ENCODE assay signal across 15 cellular contexts in genomic region chr2:38380397-38381130, GRCh38. TPM values are rescaled to one million over a fixed set of nuclear protein-coding genes. Genes with fewer than 3 reads are reported as not detected.
DNase-seq lines count a peak whose midpoint lies in the region; ATAC-seq, FAIRE-seq and TF ChIP-seq lines count a peak whose summit lies in the region.
"Had no signal": no experiment of that assay in that cellular context is flagged by ENCODE, and none has a peak within 500 bp of the region (broad histone marks: within the 10 kb centered on the region; RNA-seq: fewer than 3 reads in every experiment).

No MANE protein-coding gene starts in this region.

- H2AFZ ChIP-seq in HepG2 (ENCODE audit: low read length) (peak overlapping the region; percentile 85), OCI-LY1 (ENCODE audit: low read length) (no peak overlapping the region)

- CTCF ChIA-PET in HepG2 (lab: Yijun Ruan, JAX; ENCODE audit: low intra/inter-chr PET ratio, low total read pairs) (no interaction called here), Calu3 (lab: Charles Lee) (no interaction called here)

- peaks cover 26% of the 10 kb centered on the region for H3K4me1 Mint-ChIP-seq in central memory CD8-positive, alpha-beta T cell
- H3K4me1 Mint-ChIP-seq in Calu3 (ENCODE audit: low read depth, unreplicated experiment), result peaks cover 8% of the 10 kb centered on the region

- in situ Hi-C loops in HepG2 (cut with HindIII; ENCODE audit: extremely low pct_ligation_motif_present, low pct_unique_long_range_greater_than_20kb), result no loop called here

- H3K27ac ChIP-seq in HepG2 (ENCODE audit: extremely low read length, insufficient read depth, low read length) (peak overlapping the region; percentile 65), right lobe of liver (no peak overlapping the region), OCI-LY1 (ENCODE audit: low read depth, low read length, poor library complexity, severe bottlenecking) (peak overlapping the region; percentile 47), thymus (ENCODE audit: low read depth) (peak overlapping the region; percentile 98)
- H3K27ac ChIP-seq: cardiac muscle cell, prostate gland, WERI-Rb-1 had no signal

- no peaks in the 10 kb centered on the region for H3K36me3 ChIP-seq in HepG2 (replicated peaks in 1 of 2; ENCODE audit: control insufficient read depth in 1 of 2, insufficient read depth in 2 of 2, low read length in 2 of 2)
- no peaks in the 10 kb centered on the region for H3K36me3 ChIP-seq in right lobe of liver
- H3K36me3 ChIP-seq in OCI-LY1 (ENCODE audit: insufficient read depth, low read length), result no peaks in the 10 kb centered on the region
- H3K36me3 ChIP-seq in thymus (ENCODE audit: control insufficient read depth, insufficient read depth), result no peaks in the 10 kb centered on the region
- H3K36me3 ChIP-seq: cardiac muscle cell, esophagus squamous epithelium, prostate gland had no signal

- H3K4me3 ChIP-seq in HepG2 (replicated peaks in 1 of 3; ENCODE audit: insufficient read depth in 1 of 3, low read depth in 2 of 3, low read length in 3 of 3), result peak overlapping the region; percentile 25 to 49 (median 49)
- H3K4me3 ChIP-seq in right lobe of liver, result no peak overlapping the region
- H3K4me3 ChIP-seq in OCI-LY1 (ENCODE audit: low read depth, low read length, poor library complexity, severe bottlenecking), result no peak overlapping the region
- H3K4me3 ChIP-seq in thymus (ENCODE audit: low read length), result peak overlapping the region; percentile 40
- H3K4me3 ChIP-seq: cardiac muscle cell, esophagus squamous epithelium, prostate gland had no signal

- H3K4me1 ChIP-seq in HepG2 (ENCODE audit: insufficient read depth, low read length) (peaks cover 55% of the 10 kb centered on the region), right lobe of liver (peaks cover 0 to 3% (median 2%) of the 10 kb centered on the region in 4 donors), OCI-LY1 (ENCODE audit: insufficient read depth, low read length, severe bottlenecking) (peaks cover 23% of the 10 kb centered on the region), thymus (ENCODE audit: control insufficient read depth, insufficient read depth, low read length) (peaks cover 33% of the 10 kb centered on the region)

- ATAC-seq in HepG2 (peak; percentile 17), right lobe of liver (no peak), HG03139 (IDR thresholded peaks at IDR 0.05; ENCODE audit: unreplicated experiment) (no peak), GM18870 (IDR thresholded peaks at IDR 0.05; ENCODE audit: unreplicated experiment) (no peak)
- no peak for ATAC-seq in central memory CD8-positive, alpha-beta T cell (replicated peaks; ENCODE audit: extremely low read depth, poor library complexity, severe bottlenecking)
- ATAC-seq: stimulated activated memory B cell treated with anti-CD40 and anti-IgM and Interleukin-4, amounts not matched to agents 10 μg/mL and 1 μg/mL and 100 μg/mL, for 72 hours had no signal

- TF ChIP-seq POLR2A in HepG2 (IDR thresholded peaks at IDR 0.05; ENCODE audit: insufficient read depth in 1 of 2, low read depth in 2 of 2, low read length in 2 of 2) (no peak), right lobe of liver (IDR thresholded peaks at IDR 0.05) (no peak)

- H4K20me1 ChIP-seq in HepG2 (ENCODE audit: insufficient read depth, low read length), result peaks cover 10% of the 10 kb centered on the region
- no peaks in the 10 kb centered on the region for H4K20me1 ChIP-seq in OCI-LY1 (ENCODE audit: insufficient read depth, low read length)

- H3K27me3 Mint-ChIP-seq in central memory CD8-positive, alpha-beta T cell, result no peaks in the 10 kb centered on the region
- H3K27me3 Mint-ChIP-seq in Calu3 (ENCODE audit: unreplicated experiment), result no peaks in the 10 kb centered on the region
- H3K27me3 Mint-ChIP-seq: stimulated activated memory B cell treated with anti-CD40 and anti-IgM and Interleukin-4, amounts not matched to agents 10 μg/mL and 1 μg/mL and 100 μg/mL, for 72 hours had no signal

- DNase-seq in HepG2 (ENCODE audit: low spot score) (peak; percentile 42), right lobe of liver (no peak), Calu3 (no peak)
- no peak for DNase-seq in central memory CD8-positive, alpha-beta T cell (ENCODE audit: low spot score in 2 of 2)
- DNase-seq: esophagus squamous epithelium, NCI-H2107, WERI-Rb-1 had no signal

- H3K9me3 Mint-ChIP-seq in central memory CD8-positive, alpha-beta T cell, result no peaks in the 10 kb centered on the region
- H3K9me3 Mint-ChIP-seq in Calu3 (ENCODE audit: low read depth, unreplicated experiment), result no peaks in the 10 kb centered on the region
- H3K9me3 Mint-ChIP-seq: stimulated activated memory B cell treated with anti-CD40 and anti-IgM and Interleukin-4, amounts not matched to agents 10 μg/mL and 1 μg/mL and 100 μg/mL, for 72 hours had no signal

- TF ChIP-seq EP300 in HepG2 (IDR thresholded peaks at IDR 0.05; ENCODE audit: low read depth in 2 of 2, low read length in 2 of 2) (0 out of 4 replicates have a peak, but pooled peaks of 1 of the 2 experiments have one; percentile 4), HepG2 (CRISPR knock-in tag; IDR thresholded peaks at IDR 0.05; ENCODE audit: borderline replicate concordance) (no peak)

- H3K9ac ChIP-seq in HepG2 (ENCODE audit: insufficient read depth, low read depth, low read length) (peak overlapping the region; percentile 46), OCI-LY1 (ENCODE audit: low read length) (no peak overlapping the region)

- TF ChIP-seq RAD21 in HepG2 (CRISPR knock-in tag; IDR thresholded peaks at IDR 0.05), result no peak

- intact Hi-C loops in HepG2 (cut with micrococcal nuclease; ENCODE audit: unreplicated experiment), result no loop called here
- intact Hi-C loops in right lobe of liver (cut with DNase I), result no loop called here
- intact Hi-C loops in Calu3 (cut with micrococcal nuclease; ENCODE audit: unreplicated experiment), result no loop called here

- peak overlapping the region; percentile 89 for H3K4me2 ChIP-seq in HepG2 (ENCODE audit: low read depth, low read length)
- H3K4me2 ChIP-seq in OCI-LY1 (ENCODE audit: low read length), result peak overlapping the region; percentile 27

- peaks cover 11% of the 10 kb centered on the region for H3K36me3 Mint-ChIP-seq in central memory CD8-positive, alpha-beta T cell (ENCODE audit: insufficient read depth)
- peaks cover 25% of the 10 kb centered on the region for H3K36me3 Mint-ChIP-seq in Calu3 (ENCODE audit: insufficient read depth, unreplicated experiment)
- H3K36me3 Mint-ChIP-seq: stimulated activated memory B cell treated with anti-CD40 and anti-IgM and Interleukin-4, amounts not matched to agents 10 μg/mL and 1 μg/mL and 100 μg/mL, for 72 hours had no signal

- under 1% methylated on average over 10 of the region's 10 CpGs for WGBS in HepG2 (ENCODE audit: low lambda C conversion rate)
- WGBS in right lobe of liver (ENCODE audit: insufficient coverage, low coverage, low lambda C conversion rate, missing lambda C conversion rate), result 13% methylated on average over 10 of the region's 10 CpGs
- WGBS in thymus, result 27% methylated on average over 10 of the region's 10 CpGs

- H3F3A ChIP-seq in OCI-LY1 (ENCODE audit: insufficient read depth, low read length), result no peaks in the 10 kb centered on the region

- POLR2A ChIA-PET in HepG2 (lab: Yijun Ruan, JAX), result interaction anchor here (0.8 to 2.0 kb wide), 2 partner anchors 27 to 28 kb away, joined by 4 to 6 read pairs; no protein-coding TSS in a partner anchor

- peak overlapping the region; percentile 27 for H3K27ac Mint-ChIP-seq in central memory CD8-positive, alpha-beta T cell (ENCODE audit: low read depth)
- no peak overlapping the region for H3K27ac Mint-ChIP-seq in Calu3 (ENCODE audit: unreplicated experiment)
- H3K27ac Mint-ChIP-seq: stimulated activated memory B cell treated with anti-CD40 and anti-IgM and Interleukin-4, amounts not matched to agents 10 μg/mL and 1 μg/mL and 100 μg/mL, for 72 hours had no signal

- H3K79me2 ChIP-seq in HepG2 (ENCODE audit: insufficient read depth, low read length) (peaks cover 11% of the 10 kb centered on the region), OCI-LY1 (ENCODE audit: insufficient read depth, low read length) (peaks cover 10% of the 10 kb centered on the region)

- peak; percentile 8 for FAIRE-seq in HepG2 (lab: Jason Lieb, UNC)
- FAIRE-seq: G401.6 had no signal

- H3K9me2 ChIP-seq in OCI-LY1 (ENCODE audit: low read depth, low read length), result no peaks in the 10 kb centered on the region

- no TSS peak for BruUV-seq in HepG2 (replicated peaks; lab: Mats Ljungman, UMichigan)
- BruUV-seq in Calu3 (replicated peaks; lab: Mats Ljungman, UMichigan), result no TSS peak

- peak overlapping the region; percentile 29 for H3K4me3 Mint-ChIP-seq in central memory CD8-positive, alpha-beta T cell
- H3K4me3 Mint-ChIP-seq in Calu3 (ENCODE audit: low read depth, unreplicated experiment), result no peak overlapping the region
- H3K4me3 Mint-ChIP-seq: stimulated activated memory B cell treated with anti-CD40 and anti-IgM and Interleukin-4, amounts not matched to agents 10 μg/mL and 1 μg/mL and 100 μg/mL, for 72 hours had no signal

- no peaks in the 10 kb centered on the region; a peak in 1 of 5 replicates for H3K27me3 ChIP-seq in HepG2 (ENCODE audit: control insufficient read depth in 1 of 2, insufficient read depth in 2 of 2, low read length in 2 of 2)
- no peaks in the 10 kb centered on the region for H3K27me3 ChIP-seq in right lobe of liver
- H3K27me3 ChIP-seq in OCI-LY1 (ENCODE audit: insufficient read depth, low read length), result no peaks in the 10 kb centered on the region
- H3K27me3 ChIP-seq in thymus (ENCODE audit: control insufficient read depth, insufficient read depth), result no peaks in the 10 kb centered on the region
- H3K27me3 ChIP-seq: cardiac muscle cell, esophagus squamous epithelium had no signal

- TF ChIP-seq CTCF in HepG2 (CRISPR knock-in tag; IDR thresholded peaks at IDR 0.05), result no peak
- no peak for TF ChIP-seq CTCF in right lobe of liver (IDR thresholded peaks at IDR 0.05)
- no peak for TF ChIP-seq CTCF in OCI-LY1 (IDR thresholded peaks at IDR 0.05; ENCODE audit: low read length)
- no peak for TF ChIP-seq CTCF in Calu3 (IDR thresholded peaks at IDR 0.05; ENCODE audit: unreplicated experiment)

- H3K9me3 ChIP-seq in HepG2 (ENCODE audit: low read length) (no peaks in the 10 kb centered on the region), right lobe of liver (no peaks in the 10 kb centered on the region), OCI-LY1 (ENCODE audit: low read length) (no peaks in the 10 kb centered on the region), thymus (ENCODE audit: control insufficient read depth) (peaks cover 1% of the 10 kb centered on the region)
- H3K9me3 ChIP-seq: esophagus squamous epithelium, prostate gland had no signal

RNA-seq across cellular contexts. Expression of gene ATL2, which starts 3.5 kb away (rescaled TPM):
- 110 and 119 TPM in 2 replicates for total RNA-seq in HepG2 (2016; rRNA removed; fragmentation: Illumina TruSeq; extraction: Trizol)
- total RNA-seq in HepG2 (2016; cell fraction: cytosol; rRNA removed; fragmentation: Illumina TruSeq; extraction: Trizol; ENCODE audit: low read depth), result 27.7 and 31.0 TPM in 2 replicates
- total RNA-seq in HepG2 (2016; cell fraction: insoluble cytoplasmic fraction; rRNA removed; fragmentation: Illumina TruSeq; extraction: Trizol), result 103 and 118 TPM in 2 replicates
- total RNA-seq in HepG2 (2016; cell fraction: membrane; rRNA removed; fragmentation: Illumina TruSeq; extraction: Trizol), result 27.3 and 34.4 TPM in 2 replicates
- 180 and 190 TPM in 2 replicates for total RNA-seq in HepG2 (2016; cell fraction: nucleus; rRNA removed; fragmentation: Illumina TruSeq; extraction: Trizol)
- 38.7 and 56.5 TPM in 2 replicates for polyA plus RNA-seq in HepG2 (2011; rRNA removed)
- polyA plus RNA-seq in HepG2 (2011; cell fraction: cytosol; rRNA removed), result 38.9 and 55.1 TPM in 2 replicates
- polyA plus RNA-seq in HepG2 (2011; cell fraction: nucleus; rRNA removed), result 187 and 191 TPM in 2 replicates
- 70.4 and 80.6 TPM in 2 replicates for polyA plus RNA-seq in HepG2 (2012)
- polyA plus RNA-seq in HepG2 (2016; cell fraction: cytosol; fragmentation: Illumina TruSeq; extraction: Trizol; ENCODE audit: low read depth), result 4.2 and 4.6 TPM in 2 replicates
- 56.7 and 61.4 TPM in 2 replicates for polyA plus RNA-seq in HepG2 (2016; cell fraction: insoluble cytoplasmic fraction; fragmentation: Illumina TruSeq; extraction: Trizol; ENCODE audit: low read depth)
- 9.8 and 13.3 TPM in 2 replicates for polyA plus RNA-seq in HepG2 (2016; cell fraction: membrane; fragmentation: Illumina TruSeq; extraction: Trizol; ENCODE audit: low read depth)
- polyA plus RNA-seq in HepG2 (2016; cell fraction: nucleus; fragmentation: Illumina TruSeq; extraction: Trizol; ENCODE audit: insufficient read depth, low read depth), result 166 and 178 TPM in 2 replicates
- polyA minus RNA-seq in HepG2 (2011; rRNA and poly(A)+ RNA removed; ENCODE audit: low replicate concordance), result 27.4 and 51.2 TPM in 2 replicates
- 39.4 and 47.8 TPM in 2 replicates for polyA minus RNA-seq in HepG2 (2011; cell fraction: cytosol; rRNA and poly(A)+ RNA removed)
- 212 and 269 TPM in 2 replicates for polyA minus RNA-seq in HepG2 (2011; cell fraction: nucleus; rRNA and poly(A)+ RNA removed)
- total RNA-seq in right lobe of liver, result 10 to 100 TPM; 39.1 to 57.5 (median 46.3) TPM
- 59.4 TPM for polyA plus RNA-seq in thymus
- 118 and 129 TPM in 2 replicates for total RNA-seq in Calu3 (2022)

Comparison
In these comparisons a context has a peak if more than half of its experiments do, and no peak if none do; other contexts are left out.
1. H3K27ac ChIP-seq: peak in HepG2 (single experiment), OCI-LY1 (single experiment) and thymus (single experiment); none in right lobe of liver (0 of 3).
2. H3K4me3 ChIP-seq: peak in HepG2 (3 of 3) and thymus (single experiment); none in right lobe of liver (0 of 3) and OCI-LY1 (single experiment).